Comparison of ENCODE assay signal across 15 cellular contexts in the genomic region with DNA sequence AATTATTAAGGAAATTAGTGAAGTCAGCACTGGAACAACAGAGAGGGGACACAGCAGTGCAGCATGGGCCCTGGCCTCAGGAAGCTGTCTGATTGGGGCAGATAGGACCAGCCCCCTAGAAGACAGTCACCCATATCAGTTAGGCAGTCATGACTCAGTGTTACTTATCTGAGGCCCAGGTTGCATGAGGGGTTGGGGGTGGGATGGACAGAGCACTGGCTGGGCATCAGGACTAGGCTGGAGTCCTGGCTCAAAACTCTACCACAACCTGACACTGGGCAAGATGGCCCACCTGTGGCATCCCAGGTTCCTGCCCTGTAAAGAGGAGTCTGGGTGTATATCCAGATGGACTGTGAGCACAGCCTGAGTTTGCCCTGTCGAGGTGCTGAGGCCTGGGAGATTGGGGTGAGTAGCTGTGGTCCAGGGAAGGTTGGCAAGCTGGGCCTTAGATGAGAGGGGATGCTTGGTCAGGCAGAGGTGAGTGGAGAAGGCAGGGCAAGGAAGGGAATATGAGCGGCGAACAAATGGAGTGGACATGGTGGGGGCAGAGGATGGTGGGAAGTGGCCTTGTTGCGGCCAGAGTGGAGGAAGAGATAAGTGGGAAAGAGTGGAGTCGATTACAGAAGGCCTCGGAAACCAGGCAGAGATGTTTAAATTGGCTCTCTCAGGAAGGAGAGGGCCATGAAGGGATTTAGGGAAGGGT. TPM values are rescaled to one million over a fixed set of nuclear protein-coding genes. Genes with fewer than 3 reads are reported as not detected.
DNase-seq lines count a peak whose midpoint lies in the region; ATAC-seq, FAIRE-seq and TF ChIP-seq lines count a peak whose summit lies in the region.
"Had no signal": no experiment of that assay in that cellular context is flagged by ENCODE, and none has a peak within 500 bp of the region (broad histone marks: within the 10 kb centered on the region; RNA-seq: fewer than 3 reads in every experiment).

No MANE protein-coding gene starts in this region.

- H3K36me3 ChIP-seq in K562 (ENCODE audit: control insufficient read depth, insufficient read depth, low read length): peaks cover 14% of the 10 kb centered on the region; the same call in 2 of the 3 replicates
- H3K36me3 ChIP-seq: tibial artery had no signal

- H3K27me3 Mint-ChIP-seq in nephron (ENCODE audit: low read depth) (peaks cover 8% of the 10 kb centered on the region), WTC11 (ENCODE audit: low read depth) (no peaks in the 10 kb centered on the region)

- no peak for TF ChIP-seq CTCF in K562 (IDR thresholded peaks at IDR 0.05 in 2 of 3, conservative IDR thresholded peaks at IDR 0.05 in 1 of 3; ENCODE audit: insufficient read depth in 2 of 3, low read depth in 1 of 3, low read length in 3 of 3)
- no peak for TF ChIP-seq CTCF in nephron (IDR thresholded peaks at IDR 0.05; ENCODE audit: unreplicated experiment in 3 of 3)
- TF ChIP-seq CTCF in WTC11 (IDR thresholded peaks at IDR 0.05): no peak

- H3K36me3 Mint-ChIP-seq in nephron (ENCODE audit: low read depth) (no peaks in the 10 kb centered on the region), WTC11 (0 out of 2 replicates have a peak, but pooled peaks cover under 1% of the 10 kb centered on the region)
- H3K36me3 Mint-ChIP-seq: immature natural killer cell had no signal

- H3K9me3 Mint-ChIP-seq in nephron (no peaks in the 10 kb centered on the region), WTC11 (no peaks in the 10 kb centered on the region)
- H3K9me3 Mint-ChIP-seq: immature natural killer cell had no signal

- peaks cover 58% of the 10 kb centered on the region for H3K79me2 ChIP-seq in K562 (ENCODE audit: control insufficient read depth, insufficient read depth, low read length)

- peak; percentile 98 for FAIRE-seq in K562 (lab: Jason Lieb, UNC)
- FAIRE-seq: colon, small intestine had no signal

- peak overlapping the region; percentile 73 for H2AFZ ChIP-seq in K562 (ENCODE audit: low read depth, low read length)

- TF ChIP-seq EP300 in K562 (IDR thresholded peaks at IDR 0.05; ENCODE audit: low read length): peak; percentile 98

- TF ChIP-seq POLR2A in K562 (conservative IDR thresholded peaks at IDR 0.05): peak; percentile 91

- peak overlapping the region; percentile 99 for H3K27ac ChIP-seq in K562 (ENCODE audit: extremely low read depth, low read depth, low read length)
- H3K27ac ChIP-seq: SK-N-MC had no signal

- peak overlapping the region; percentile 100 for H3K4me2 ChIP-seq in K562 (ENCODE audit: insufficient read depth, low read length)

- CTCF ChIA-PET in K562 (lab: Yijun Ruan, JAX; ENCODE audit: low intra/inter-chr PET ratio) (no interaction called here), WTC11 (lab: Charles Lee) (no interaction called here)

- WGBS in K562 (ENCODE audit: insufficient coverage, low coverage, missing lambda C conversion rate): 0% methylated on average over 6 of the region's 6 CpGs

- intact Hi-C loops in K562 (cut with micrococcal nuclease): loop anchor here (1.0 to 5.0 kb wide), 3 partner anchors 19 to 1428 kb away; no protein-coding TSS in a partner anchor

- in situ Hi-C loops in K562 (cut with MboI): no loop called here

- H3K4me1 ChIP-seq in K562 (replicated peaks in 1 of 2; ENCODE audit: control insufficient read depth in 2 of 2, insufficient read depth in 2 of 2, low read length in 2 of 2): peaks cover 63 to 73% of the 10 kb centered on the region in 2 experiments

- TF ChIP-seq RAD21 in K562 (CRISPR knock-in tag; conservative IDR thresholded peaks at IDR 0.05 in 1 of 2, IDR thresholded peaks at IDR 0.05 in 1 of 2): peak in 1 of 2 experiments; percentile 31; a peak in 2 of 4 replicates

- H3K9ac ChIP-seq in K562 (ENCODE audit: insufficient read depth in 1 of 2, low read depth in 2 of 2, low read length in 2 of 2): peak overlapping the region; percentile 93 to 95

- no peaks in the 10 kb centered on the region; a peak in 1 of 5 replicates for H3K27me3 ChIP-seq in K562 (ENCODE audit: control insufficient read depth in 2 of 2, insufficient read depth in 2 of 2, low read length in 2 of 2)
- H3K27me3 ChIP-seq: tibial artery had no signal

- no peaks in the 10 kb centered on the region for H3K9me3 ChIP-seq in K562 (replicated peaks; ENCODE audit: control insufficient read depth, insufficient read depth, low read depth, low read length)
- H3K9me3 ChIP-seq: tibial artery had no signal

- POLR2A ChIA-PET in K562 (lab: Yijun Ruan, JAX) (interaction anchor here (0.6 to 4.6 kb wide), 8 partner anchors 10 to 1048 kb away, joined by 3 to 47 read pairs (median 4); no protein-coding TSS in a partner anchor), WTC11 (lab: Charles Lee) (no interaction called here)

- TSS peak; percentile 69 for BruUV-seq in K562 (replicated peaks; lab: Mats Ljungman, UMichigan)

- DNase-seq in CMK (ENCODE audit: low read depth) (peak; percentile 78), NCI-H226 (peak; percentile 60), K562 (ENCODE audit: extremely low read depth in 1 of 4, low spot score in 3 of 4) (peak; percentile 96 to 97 (median 96)), WTC11 (ENCODE audit: low spot score) (no peak), NCI-H1105 treated with DMSO at 0.1 percent for 48 hours (lab: John Stamatoyannopoulos, UW) (no peak)
- DNase-seq in stimulated activated CD4-positive, alpha-beta T cell treated with anti-CD3 and anti-CD28 coated beads, Interleukin-1b, Interleukin-23, amount 100 ng/mL, for 48 hours: no peak
- DNase-seq: immature natural killer cell; NCI-H187 treated with DMSO at 0.1 percent for 48 hours; NK-92 treated with Interleukin-12 subunit alpha and Interleukin-12 subunit beta, amount 100 ng/mL, for 24 hours had no signal

- H3K4me3 Mint-ChIP-seq in nephron: peak overlapping the region; percentile 57 to 97 (median 66)
- H3K4me3 Mint-ChIP-seq in WTC11: no peak overlapping the region

- peak; percentile 73 for ATAC-seq in K562
- ATAC-seq in GM21526 (IDR thresholded peaks at IDR 0.05; ENCODE audit: low FRiP score, unreplicated experiment): no peak
- ATAC-seq in WTC11: no peak

- H3K4me3 ChIP-seq in K562: peak overlapping the region; percentile 61
- H3K4me3 ChIP-seq: SK-N-MC, tibial artery had no signal

- H3K4me1 Mint-ChIP-seq in nephron (peaks cover 24% of the 10 kb centered on the region), WTC11 (peaks cover 69% of the 10 kb centered on the region)

- peak overlapping the region; percentile 13 to 84 (median 77) for H3K27ac Mint-ChIP-seq in nephron
- H3K27ac Mint-ChIP-seq in WTC11: no peak overlapping the region; the same call in 1 of the 2 replicates

- H3K9me1 ChIP-seq in K562 (ENCODE audit: control insufficient read depth, insufficient read depth, low read length): no peaks in the 10 kb centered on the region

- peaks cover 29% of the 10 kb centered on the region for H4K20me1 ChIP-seq in K562 (replicated peaks; ENCODE audit: control insufficient read depth, insufficient read depth, low read length)

TF ChIP-seq in K562, 482 proteins besides CTCF, POLR2A, EP300 and RAD21 (continues in another document):
- TF ChIP-seq SIN3A (IDR thresholded peaks at IDR 0.05; ENCODE audit: borderline replicate concordance in 2 of 2, control insufficient read depth in 1 of 2, low read depth in 2 of 2, low read length in 2 of 2): peak; percentile 36 to 80; a peak in 2 of 4 replicates
- TF ChIP-seq ZNF175 (CRISPR knock-in tag; IDR thresholded peaks at IDR 0.05; ENCODE audit: low read depth): peak; percentile 57; the same call in 1 of the 2 replicates

TF ChIP-seq in WTC11, 78 proteins besides CTCF, POLR2A, EP300 and RAD21 (continues in another document):
- TF ChIP-seq, protein P1, sequence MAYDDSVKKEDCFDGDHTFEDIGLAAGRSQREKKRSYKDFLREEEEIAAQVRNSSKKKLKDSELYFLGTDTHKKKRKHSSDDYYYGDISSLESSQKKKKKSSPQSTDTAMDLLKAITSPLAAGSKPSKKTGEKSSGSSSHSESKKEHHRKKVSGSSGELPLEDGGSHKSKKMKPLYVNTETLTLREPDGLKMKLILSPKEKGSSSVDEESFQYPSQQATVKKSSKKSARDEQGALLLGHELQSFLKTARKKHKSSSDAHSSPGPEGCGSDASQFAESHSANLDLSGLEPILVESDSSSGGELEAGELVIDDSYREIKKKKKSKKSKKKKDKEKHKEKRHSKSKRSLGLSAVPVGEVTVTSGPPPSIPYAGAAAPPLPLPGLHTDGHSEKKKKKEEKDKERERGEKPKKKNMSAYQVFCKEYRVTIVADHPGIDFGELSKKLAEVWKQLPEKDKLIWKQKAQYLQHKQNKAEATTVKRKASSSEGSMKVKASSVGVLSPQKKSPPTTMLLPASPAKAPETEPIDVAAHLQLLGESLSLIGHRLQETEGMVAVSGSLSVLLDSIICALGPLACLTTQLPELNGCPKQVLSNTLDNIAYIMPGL (CRISPR knock-in tag; IDR thresholded peaks at IDR 0.05): no peak
- TF ChIP-seq GRHL2 (CRISPR knock-in tag; IDR thresholded peaks at IDR 0.05; ENCODE audit: insufficient replicate concordance, severe bottlenecking): no peak

RNA-seq across cellular contexts. Expression of a gene that starts 37.5 kb away (rescaled TPM):
- 146 and 195 TPM in 2 replicates for total RNA-seq in K562 (2011; cell fraction: chromatin; rRNA removed; ENCODE audit: low replicate concordance)
- total RNA-seq in K562 (2011; cell fraction: nucleolus; rRNA removed): 104 and 109 TPM in 2 replicates
- 111 and 114 TPM in 2 replicates for total RNA-seq in K562 (2011; cell fraction: nucleoplasm; rRNA removed)
- 309 and 365 TPM in 2 replicates for total RNA-seq in K562 (2014; rRNA removed)
- 193 and 203 TPM in 2 replicates for total RNA-seq in K562 (2014; rRNA removed; fragmentation: Illumina TruSeq; extraction: Trizol)
- total RNA-seq in K562 (2015; rRNA removed; fragmentation: Illumina TruSeq; extraction: Trizol): 186 and 188 TPM in 2 replicates
- total RNA-seq in K562 (2021): 369 and 422 TPM in 2 replicates
- 133 and 176 TPM in 2 replicates for polyA plus RNA-seq in K562 (2011; rRNA removed)
- 163 and 167 TPM in 2 replicates for polyA plus RNA-seq in K562 (2011; cell fraction: cytosol; rRNA removed)
- polyA plus RNA-seq in K562 (2011; cell fraction: nucleus; rRNA removed): 84.0 and 115 TPM in 2 replicates
- polyA plus RNA-seq in K562 (2012): 265 and 370 TPM in 2 replicates
- 423 and 444 TPM in 2 replicates for polyA plus RNA-seq in K562 (2014; fragmentation: Illumina TruSeq; extraction: Trizol)
- polyA plus RNA-seq in K562 (2014; fragmentation: Nextera tagmentation; extraction: Ambion mirVana): 10 to 100 TPM; 29.2 to 34.6 TPM
- polyA plus RNA-seq in K562 (2014; rRNA removed): 239 and 256 TPM in 2 replicates
- polyA minus RNA-seq in K562 (2011; rRNA and poly(A)+ RNA removed): 362 and 462 TPM in 2 replicates
- polyA minus RNA-seq in K562 (2011; cell fraction: cytosol; rRNA and poly(A)+ RNA removed): 160 and 170 TPM in 2 replicates
- 46.6 and 67.3 TPM in 2 replicates for polyA minus RNA-seq in K562 (2011; cell fraction: nucleus; rRNA and poly(A)+ RNA removed)
- total RNA-seq in WTC11 (2021): 218 to 220 TPM (median 219 TPM) in 3 replicates

Comparison
In these comparisons a context has a peak if more than half of its experiments do, and no peak if none do; other contexts are left out.
1. DNase-seq: peak in CMK (single experiment), NCI-H226 (single experiment) and K562 (4 of 4); none in WTC11 (single experiment), NCI-H1105 treated with DMSO at 0.1 percent for 48 hours (single experiment) and stimulated activated CD4-positive, alpha-beta T cell treated with anti-CD3 and anti-CD28 coated beads, Interleukin-1b, Interleukin-23, amount 100 ng/mL, for 48 hours (single experiment).